In the genomic region with DNA sequence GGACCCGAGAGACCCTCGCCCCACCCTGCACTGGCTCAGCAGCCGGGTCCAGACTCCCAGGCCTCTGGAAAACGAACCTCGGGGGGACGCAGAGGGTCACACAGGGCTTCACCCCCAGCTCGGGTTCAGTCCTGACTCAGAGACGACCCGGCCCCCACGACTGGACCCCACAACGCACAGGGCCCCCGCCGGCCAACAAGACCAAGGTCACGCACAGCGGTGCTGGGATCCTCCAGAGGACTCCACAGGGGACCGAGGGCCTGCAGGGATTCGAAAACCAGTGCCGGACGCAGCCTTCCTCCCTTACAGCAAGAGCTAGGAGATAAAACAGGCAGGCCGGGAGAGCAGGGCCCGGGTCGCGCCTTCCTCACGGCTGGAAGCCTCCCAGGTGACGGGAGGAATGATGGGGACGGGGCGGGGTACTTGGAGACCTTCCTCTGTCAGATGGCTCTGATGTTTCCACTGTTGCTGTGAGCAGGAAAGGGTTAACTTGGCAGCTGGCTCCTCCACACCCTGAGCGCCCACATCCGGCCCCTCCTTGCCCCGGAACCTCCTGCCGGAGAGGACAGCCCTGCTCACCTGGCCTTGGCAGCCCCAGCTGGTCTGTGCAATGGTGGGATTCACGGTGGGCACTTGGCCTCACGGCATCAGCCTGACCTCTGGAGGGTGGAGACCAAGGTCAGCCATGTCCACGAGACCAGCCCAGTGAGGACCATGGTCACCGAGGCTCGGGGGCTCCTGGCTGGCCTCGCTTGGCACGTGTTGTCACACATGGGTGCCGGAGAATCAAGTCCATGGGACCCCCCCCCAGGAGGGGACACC, we compare ENCODE assay signal across 12 cellular contexts. TPM values are rescaled to one million over a fixed set of nuclear protein-coding genes. Genes with fewer than 3 reads are reported as not detected.
DNase-seq lines count a peak whose midpoint lies in the region; ATAC-seq and TF ChIP-seq lines count a peak whose summit lies in the region.
"Had no signal": no experiment of that assay in that cellular context is flagged by ENCODE, and none has a peak within 500 bp of the region (broad histone marks: within the 10 kb centered on the region; RNA-seq: fewer than 3 reads in every experiment).

No MANE protein-coding gene starts in this region.

- H3K36me3 ChIP-seq in transverse colon = no peaks in the 10 kb centered on the region
- H3K36me3 ChIP-seq: gastroesophageal sphincter had no signal

- H3K36me3 Mint-ChIP-seq in activated naive CD4-positive, alpha-beta T cell treated with anti-CD3 and anti-CD28 coated beads, Interleukin-2, amount 10 ng/mL, durations not matched to agents 7 days and 5 days = no peaks in the 10 kb centered on the region
- no peaks in the 10 kb centered on the region for H3K36me3 Mint-ChIP-seq in activated CD4-positive, alpha-beta memory T cell treated with anti-CD3 and anti-CD28 coated beads, Interleukin-2, amount 10 ng/mL, durations not matched to agents 7 days and 5 days (ENCODE audit: low read depth)
- H3K36me3 Mint-ChIP-seq in nephron progenitor cell (ENCODE audit: low read depth) = no peaks in the 10 kb centered on the region

- no peak overlapping the region for H3K4me3 ChIP-seq in transverse colon
- H3K4me3 ChIP-seq: gastroesophageal sphincter, lung had no signal

- no peak overlapping the region for H3K27ac Mint-ChIP-seq in activated naive CD4-positive, alpha-beta T cell treated with anti-CD3 and anti-CD28 coated beads, Interleukin-2, amount 10 ng/mL, durations not matched to agents 7 days and 5 days
- no peak overlapping the region for H3K27ac Mint-ChIP-seq in activated CD4-positive, alpha-beta memory T cell treated with anti-CD3 and anti-CD28 coated beads, Interleukin-2, amount 10 ng/mL, durations not matched to agents 7 days and 5 days
- H3K27ac Mint-ChIP-seq in nephron progenitor cell = no peak overlapping the region

- 49 to 60% methylated on average over 2 to 33 of the region's 39 CpGs for WGBS in transverse colon (ENCODE audit: low coverage in 1 of 2), 2 donors

- H3K4me3 Mint-ChIP-seq in activated naive CD4-positive, alpha-beta T cell treated with anti-CD3 and anti-CD28 coated beads, Interleukin-2, amount 10 ng/mL, durations not matched to agents 7 days and 5 days = peak overlapping the region; percentile 15
- H3K4me3 Mint-ChIP-seq in activated CD4-positive, alpha-beta memory T cell treated with anti-CD3 and anti-CD28 coated beads, Interleukin-2, amount 10 ng/mL, durations not matched to agents 7 days and 5 days = no peak overlapping the region
- no peak overlapping the region for H3K4me3 Mint-ChIP-seq in nephron progenitor cell

- H3K27me3 ChIP-seq in transverse colon = peaks cover 47% of the 10 kb centered on the region

- no peak for TF ChIP-seq POLR2A in transverse colon (IDR thresholded peaks at IDR 0.05)

- H3K9me3 ChIP-seq in transverse colon = no peaks in the 10 kb centered on the region
- H3K9me3 ChIP-seq: gastroesophageal sphincter had no signal

- H3K4me1 ChIP-seq in transverse colon = peaks cover 0 to 8% (median 5%) of the 10 kb centered on the region in 4 donors

- ATAC-seq in HG03159 (IDR thresholded peaks at IDR 0.05; ENCODE audit: unreplicated experiment) (no peak), HG03196 (IDR thresholded peaks at IDR 0.05; ENCODE audit: unreplicated experiment) (no peak)
- ATAC-seq: gastroesophageal sphincter had no signal

- POLR2A ChIA-PET in activated CD4-positive, alpha-beta memory T cell treated with anti-CD3 and anti-CD28 coated beads, Interleukin-2, amount 10 ng/mL, durations not matched to agents 7 days and 5 days (lab: Charles Lee) = interaction anchor here (1.0 kb wide), 1 partner anchor 93 kb away, joined by 3 read pairs; no protein-coding TSS in a partner anchor

- TF ChIP-seq CTCF in nephron progenitor cell (IDR thresholded peaks at IDR 0.05) (no peak), transverse colon (IDR thresholded peaks at IDR 0.05) (no peak)

- no peak overlapping the region for H3K27ac ChIP-seq in transverse colon
- H3K27ac ChIP-seq: gastroesophageal sphincter had no signal

- TF ChIP-seq EP300 in transverse colon (IDR thresholded peaks at IDR 0.05; ENCODE audit: low read depth) = no peak

- CTCF ChIA-PET in activated naive CD4-positive, alpha-beta T cell treated with anti-CD3 and anti-CD28 coated beads, Interleukin-2, amount 10 ng/mL, durations not matched to agents 7 days and 5 days (lab: Charles Lee) = interaction anchor here (0.6 kb wide), 1 partner anchor 330 kb away, joined by 3 read pairs; no protein-coding TSS in a partner anchor
- CTCF ChIA-PET in activated CD4-positive, alpha-beta memory T cell treated with anti-CD3 and anti-CD28 coated beads, Interleukin-2, amount 10 ng/mL, durations not matched to agents 7 days and 5 days (lab: Charles Lee) = no interaction called here

- DNase-seq in activated naive CD4-positive, alpha-beta T cell treated with anti-CD3 and anti-CD28 coated beads, Interleukin-2, amount 10 ng/mL, durations not matched to agents 7 days and 5 days = peak; percentile 72
- DNase-seq in activated naive CD4-positive, alpha-beta T cell treated with anti-CD3 and anti-CD28 coated beads, Interleukin-2, amount 50 U/mL, for 16 hours = no peak
- DNase-seq in HT-29 (ENCODE audit: low spot score) (peak; percentile 25), nephron progenitor cell (peak; percentile 40), transverse colon (no peak)
- peak; percentile 55 for DNase-seq in activated CD4-positive, alpha-beta memory T cell treated with anti-CD3 and anti-CD28 coated beads, Interleukin-2, amount 10 ng/mL, durations not matched to agents 7 days and 5 days
- DNase-seq: Kasumi-1 had no signal

- intact Hi-C loops in transverse colon (cut with DNase I; ENCODE audit: low total_unique reads) = no loop called here

- in situ Hi-C loops in transverse colon (cut with MboI; ENCODE audit: low pct_ligation_motif_present in 1 of 4, low pct_unique_long_range_greater_than_20kb in 1 of 4, low sequenced_read_pairs in 3 of 4) = no loop called here

- peaks cover 18% of the 10 kb centered on the region for H3K4me1 Mint-ChIP-seq in activated naive CD4-positive, alpha-beta T cell treated with anti-CD3 and anti-CD28 coated beads, Interleukin-2, amount 10 ng/mL, durations not matched to agents 7 days and 5 days
- H3K4me1 Mint-ChIP-seq in activated CD4-positive, alpha-beta memory T cell treated with anti-CD3 and anti-CD28 coated beads, Interleukin-2, amount 10 ng/mL, durations not matched to agents 7 days and 5 days = peaks cover 12% of the 10 kb centered on the region
- H3K4me1 Mint-ChIP-seq in nephron progenitor cell = peaks cover 69% of the 10 kb centered on the region

- H3K27me3 Mint-ChIP-seq in activated naive CD4-positive, alpha-beta T cell treated with anti-CD3 and anti-CD28 coated beads, Interleukin-2, amount 10 ng/mL, durations not matched to agents 7 days and 5 days = peaks cover 77% of the 10 kb centered on the region
- H3K27me3 Mint-ChIP-seq in activated CD4-positive, alpha-beta memory T cell treated with anti-CD3 and anti-CD28 coated beads, Interleukin-2, amount 10 ng/mL, durations not matched to agents 7 days and 5 days = peaks cover 17% of the 10 kb centered on the region
- peaks cover 46% of the 10 kb centered on the region for H3K27me3 Mint-ChIP-seq in nephron progenitor cell (ENCODE audit: low read depth, poor library complexity)

- no peaks in the 10 kb centered on the region for H3K9me3 Mint-ChIP-seq in activated naive CD4-positive, alpha-beta T cell treated with anti-CD3 and anti-CD28 coated beads, Interleukin-2, amount 10 ng/mL, durations not matched to agents 7 days and 5 days
- no peaks in the 10 kb centered on the region for H3K9me3 Mint-ChIP-seq in activated CD4-positive, alpha-beta memory T cell treated with anti-CD3 and anti-CD28 coated beads, Interleukin-2, amount 10 ng/mL, durations not matched to agents 7 days and 5 days
- H3K9me3 Mint-ChIP-seq in nephron progenitor cell = no peaks in the 10 kb centered on the region

RNA-seq across cellular contexts. Expression of gene GALNT9, which starts 46.2 kb away (rescaled TPM):
- total RNA-seq in HT-29 (2014; rRNA removed; shearing (Covaris generic)) = not detected in 2 replicates
- not detected for total RNA-seq in activated CD4-positive, alpha-beta memory T cell treated with anti-CD3 and anti-CD28 coated beads, Interleukin-2, amount 10 ng/mL, durations not matched to agents 7 days and 5 days
- total RNA-seq in transverse colon = 1 to 10 TPM in 1 of 4 donors, under 1 TPM in 1, not detected in 2; 0.82 to 4.5 TPM
- total RNA-seq: RPMI7951 had no signal

Comparison
In these comparisons a context has a peak if more than half of its experiments do, and no peak if none do; other contexts are left out.
1. DNase-seq: peak in activated naive CD4-positive, alpha-beta T cell treated with anti-CD3 and anti-CD28 coated beads, Interleukin-2, amount 10 ng/mL, durations not matched to agents 7 days and 5 days (single experiment), HT-29 (single experiment), activated CD4-positive, alpha-beta memory T cell treated with anti-CD3 and anti-CD28 coated beads, Interleukin-2, amount 10 ng/mL, durations not matched to agents 7 days and 5 days (single experiment) and nephron progenitor cell (single experiment); none in activated naive CD4-positive, alpha-beta T cell treated with anti-CD3 and anti-CD28 coated beads, Interleukin-2, amount 50 U/mL, for 16 hours (single experiment) and transverse colon (single experiment).